8 cellular contexts compared by ENCODE assay signal in the genomic region with DNA sequence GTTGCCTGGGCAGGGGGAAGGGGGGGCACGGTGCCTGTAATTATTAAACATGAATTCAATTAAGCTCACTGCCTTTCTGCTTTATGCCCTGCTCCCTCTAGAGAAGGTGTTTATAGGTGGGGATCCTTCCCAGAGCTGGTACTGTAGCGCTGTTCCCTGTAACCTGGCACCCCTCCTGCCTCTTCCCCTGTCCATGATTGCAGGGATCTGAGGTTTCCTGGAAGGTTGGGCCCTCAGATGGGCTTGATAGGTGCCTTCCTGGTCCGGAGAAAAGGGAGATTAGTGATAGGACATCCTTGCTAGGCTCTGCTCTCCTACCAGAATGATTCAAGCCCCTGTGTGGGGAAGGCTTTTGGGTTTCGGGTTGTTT. TPM values are rescaled to one million over a fixed set of nuclear protein-coding genes. Genes with fewer than 3 reads are reported as not detected.
DNase-seq lines count a peak whose midpoint lies in the region; ATAC-seq and TF ChIP-seq lines count a peak whose summit lies in the region.

No MANE protein-coding gene starts in this region.

- ATAC-seq in HG03354 (IDR thresholded peaks at IDR 0.05; ENCODE audit: poor library complexity, severe bottlenecking, unreplicated experiment) (peak; percentile 6), lower lobe of right lung (no peak)
- ATAC-seq in activated naive CD8-positive, alpha-beta T cell treated with anti-CD3 and anti-CD28 coated beads, Interleukin-2, amount 50 U/mL, for 24 hours = no peak

- peaks cover 49% of the 10 kb centered on the region for H3K36me3 Mint-ChIP-seq in activated naive CD8-positive, alpha-beta T cell treated with anti-CD3 and anti-CD28 coated beads, Interleukin-2, amount 50 U/mL, for 24 hours (ENCODE audit: low read depth)

- H3K9me3 Mint-ChIP-seq in activated naive CD8-positive, alpha-beta T cell treated with anti-CD3 and anti-CD28 coated beads, Interleukin-2, amount 50 U/mL, for 24 hours = no peaks in the 10 kb centered on the region

- peaks cover 67% of the 10 kb centered on the region for H3K4me1 Mint-ChIP-seq in activated naive CD8-positive, alpha-beta T cell treated with anti-CD3 and anti-CD28 coated beads, Interleukin-2, amount 50 U/mL, for 24 hours

- H3K36me3 ChIP-seq in lower lobe of right lung = peaks cover 52% of the 10 kb centered on the region
- H3K36me3 ChIP-seq in urinary bladder (ENCODE audit: insufficient read depth) = peaks cover 4% of the 10 kb centered on the region

- no peak for TF ChIP-seq CTCF in lower lobe of right lung (IDR thresholded peaks at IDR 0.05)

- H3K27ac ChIP-seq in lower lobe of right lung = peak overlapping the region; percentile 93
- peak overlapping the region; percentile 98 for H3K27ac ChIP-seq in urinary bladder (ENCODE audit: low read depth)

- WGBS in urinary bladder = 41% methylated on average over 4 of the region's 4 CpGs

- H3K4me1 ChIP-seq in lower lobe of right lung (peaks cover 32% of the 10 kb centered on the region), urinary bladder (ENCODE audit: insufficient read depth) (no peaks in the 10 kb centered on the region)

- H3K27me3 Mint-ChIP-seq in activated naive CD8-positive, alpha-beta T cell treated with anti-CD3 and anti-CD28 coated beads, Interleukin-2, amount 50 U/mL, for 24 hours = no peaks in the 10 kb centered on the region

- DNase-seq in DMS 273 (lab: John Stamatoyannopoulos, UW; ENCODE audit: unreplicated experiment) (peak; percentile 90), lower lobe of right lung (no peak), NCI-H345 (lab: John Stamatoyannopoulos, UW) (no peak), G401 (ENCODE audit: low spot score) (no peak), NCI-H1092 (lab: John Stamatoyannopoulos, UW) (no peak)
- DNase-seq in activated naive CD8-positive, alpha-beta T cell treated with anti-CD3 and anti-CD28 coated beads, Interleukin-2, amount 50 U/mL, for 24 hours = no peak

- H3K9me3 ChIP-seq in lower lobe of right lung = no peaks in the 10 kb centered on the region

- H3K27ac Mint-ChIP-seq in activated naive CD8-positive, alpha-beta T cell treated with anti-CD3 and anti-CD28 coated beads, Interleukin-2, amount 50 U/mL, for 24 hours = peak overlapping the region; percentile 96

- in situ Hi-C loops in G401 (cut with HindIII; ENCODE audit: low sequenced_read_pairs) = no loop called here

- no peaks in the 10 kb centered on the region for H3K27me3 ChIP-seq in lower lobe of right lung (ENCODE audit: low read depth)

- H3K4me3 Mint-ChIP-seq in activated naive CD8-positive, alpha-beta T cell treated with anti-CD3 and anti-CD28 coated beads, Interleukin-2, amount 50 U/mL, for 24 hours = peak overlapping the region; percentile 81

- intact Hi-C loops in lower lobe of right lung (cut with DNase I) = no loop called here

- H3K4me3 ChIP-seq in lower lobe of right lung (peak overlapping the region; percentile 78), urinary bladder (ENCODE audit: low read depth, low read length) (no peak overlapping the region)

RNA-seq across cellular contexts. Expression of gene FAM131A, which starts 2.1 kb away (rescaled TPM):
- 17.0 TPM for total RNA-seq in lower lobe of right lung
- total RNA-seq in urinary bladder = 15.9 TPM
- polyA plus RNA-seq in urinary bladder = 31.0 TPM
- total RNA-seq in G401 (2014; rRNA removed; shearing (Covaris generic)) = 20.7 and 31.2 TPM in 2 replicates

RNA-seq across cellular contexts. Expression of gene EIF4G1, which starts 20.9 kb away (rescaled TPM):
- total RNA-seq in lower lobe of right lung (271 TPM), urinary bladder (117 TPM)
- polyA plus RNA-seq in urinary bladder = 224 TPM
- total RNA-seq in G401 (2014; rRNA removed; shearing (Covaris generic)) = 295 and 341 TPM in 2 replicates

RNA-seq across cellular contexts. Expression of gene CLCN2, which starts 26.1 kb away (rescaled TPM):
- total RNA-seq in lower lobe of right lung (4.4 TPM), urinary bladder (4.7 TPM)
- polyA plus RNA-seq in urinary bladder = 4.8 TPM
- total RNA-seq in G401 (2014; rRNA removed; shearing (Covaris generic)) = 6.7 and 10.7 TPM in 2 replicates

RNA-seq across cellular contexts. Expression of gene POLR2H, which starts 26.2 kb away (rescaled TPM):
- 53.3 TPM for total RNA-seq in lower lobe of right lung
- total RNA-seq in urinary bladder = 45.9 TPM
- polyA plus RNA-seq in urinary bladder = 59.7 TPM
- total RNA-seq in G401 (2014; rRNA removed; shearing (Covaris generic)) = 136 and 144 TPM in 2 replicates

RNA-seq across cellular contexts. Expression of gene PSMD2, which starts 36.2 kb away (rescaled TPM):
- total RNA-seq in lower lobe of right lung = 135 TPM
- total RNA-seq in urinary bladder = 121 TPM
- 205 TPM for polyA plus RNA-seq in urinary bladder
- total RNA-seq in G401 (2014; rRNA removed; shearing (Covaris generic)) = 629 and 907 TPM in 2 replicates
